1 cellular context compared by ENCODE assay signal in genomic region chr20:33563788-33564187, GRCh38.
TF ChIP-seq lines count a peak whose summit lies in the region.

No MANE protein-coding gene starts in this region.

TF ChIP-seq in HepG2, 621 proteins besides CTCF, POLR2A, EP300 and RAD21 (continued from another document):
- TF ChIP-seq ZNF513 (CRISPR knock-in tag; conservative IDR thresholded peaks at IDR 0.05) (no peak), REXO4 (CRISPR knock-in tag; IDR thresholded peaks at IDR 0.05; ENCODE audit: borderline replicate concordance) (no peak), CHCHD3 (CRISPR knock-in tag; IDR thresholded peaks at IDR 0.05) (no peak), ZNF678 (CRISPR knock-in tag; IDR thresholded peaks at IDR 0.05) (no peak), FOXA3 (CRISPR knock-in tag; IDR thresholded peaks at IDR 0.05) (peak; percentile 58), IRF9 (CRISPR knock-in tag; IDR thresholded peaks at IDR 0.05; ENCODE audit: borderline replicate concordance) (no peak), KLF9 (CRISPR knock-in tag; IDR thresholded peaks at IDR 0.05; ENCODE audit: low read depth) (no peak), SAFB2 (CRISPR knock-in tag; IDR thresholded peaks at IDR 0.05; ENCODE audit: borderline replicate concordance, low read depth) (no peak), ZNF33B (CRISPR knock-in tag; IDR thresholded peaks at IDR 0.05) (no peak), ETS1 (CRISPR knock-in tag; IDR thresholded peaks at IDR 0.05) (no peak), FOSL2 (CRISPR knock-in tag; IDR thresholded peaks at IDR 0.05) (no peak), GPBP1L1 (CRISPR knock-in tag; IDR thresholded peaks at IDR 0.05) (no peak), JARID2 (CRISPR knock-in tag; IDR thresholded peaks at IDR 0.05; ENCODE audit: insufficient replicate concordance) (no peak), ARNT2 (CRISPR knock-in tag; IDR thresholded peaks at IDR 0.05; ENCODE audit: low read depth) (no peak), ZNF629 (CRISPR knock-in tag; conservative IDR thresholded peaks at IDR 0.05) (no peak), HDAC2 (CRISPR knock-in tag; IDR thresholded peaks at IDR 0.05) (no peak), ZNF484 (CRISPR knock-in tag; IDR thresholded peaks at IDR 0.05; ENCODE audit: borderline replicate concordance, low read depth) (no peak), HNF4A (CRISPR knock-in tag; IDR thresholded peaks at IDR 0.05) (peak; percentile 16; the same call in 1 of the 2 replicates), ZNF382 (CRISPR knock-in tag; IDR thresholded peaks at IDR 0.05; ENCODE audit: borderline replicate concordance) (no peak), PAXIP1 (CRISPR knock-in tag; conservative IDR thresholded peaks at IDR 0.05) (peak; percentile 48; the same call in 1 of the 2 replicates), FOXA1 (IDR thresholded peaks at IDR 0.05) (no peak), FOXA1 (CRISPR knock-in tag; IDR thresholded peaks at IDR 0.05) (peak; percentile 62)
